8 cellular contexts compared by ENCODE assay signal in the genomic region with DNA sequence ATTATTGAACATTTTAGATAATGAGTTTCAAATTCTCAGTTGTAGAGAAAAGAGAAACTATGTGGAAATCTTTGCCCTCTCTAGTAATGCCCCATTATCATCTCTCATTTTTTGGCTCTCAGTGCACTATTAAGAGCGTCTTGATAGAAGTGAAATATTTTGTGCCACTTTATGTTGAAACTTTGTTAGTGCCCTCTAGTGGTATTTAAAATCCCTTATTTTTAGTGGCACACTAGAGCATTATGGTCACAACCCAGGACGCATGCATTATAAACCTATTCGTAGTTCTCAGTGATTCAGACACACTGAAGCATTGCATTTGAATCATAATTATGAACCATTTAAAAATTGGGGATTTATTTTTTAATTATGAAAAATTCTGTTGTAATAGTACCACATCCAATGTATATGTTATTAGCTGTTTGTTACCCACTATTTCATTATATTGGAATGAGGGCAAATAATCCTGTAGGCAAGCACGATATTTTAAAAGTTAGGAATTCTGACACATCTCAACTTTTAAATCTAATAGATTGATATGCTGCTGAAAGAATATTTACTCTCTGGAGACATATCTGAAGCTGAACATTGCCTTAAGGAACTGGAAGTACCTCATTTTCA. TPM values are rescaled to one million over a fixed set of nuclear protein-coding genes. Genes with fewer than 3 reads are reported as not detected.
DNase-seq lines count a peak whose midpoint lies in the region; ATAC-seq and TF ChIP-seq lines count a peak whose summit lies in the region.

No MANE protein-coding gene starts in this region.

- intact Hi-C loops in posterior cingulate gyrus (cut with DNase I), result loop anchor here (1.0 to 10.0 kb wide), 4 partner anchors 25 to 279 kb away; a partner anchor contains a TSS

- peak; percentile 27 for DNase-seq in DMS153 (lab: John Stamatoyannopoulos, UW)
- peak; percentile 68 for DNase-seq in KBM-7
- DNase-seq in SK-N-DZ (ENCODE audit: low spot score), result peak; percentile 49
- peak; percentile 52 for DNase-seq in fibroblast of gingiva (ENCODE audit: low read depth)
- DNase-seq in omental fat pad (ENCODE audit: low spot score), result no peak
- DNase-seq in posterior cingulate gyrus, result no peak

- in situ Hi-C loops in KBM-7 (cut with MboI; ENCODE audit: low pct_unique_long_range_greater_than_20kb, low sequenced_read_pairs), result no loop called here

- no peak for TF ChIP-seq CTCF in omental fat pad (IDR thresholded peaks at IDR 0.05)

- ATAC-seq in GM19395 (IDR thresholded peaks at IDR 0.05; ENCODE audit: unreplicated experiment) (peak; percentile 81), omental fat pad (ENCODE audit: low FRiP score) (peak; percentile 84), HG03460 (IDR thresholded peaks at IDR 0.05; ENCODE audit: unreplicated experiment) (no peak)

RNA-seq across cellular contexts. Expression of a gene that starts 21.9 kb away (rescaled TPM):
- polyA plus RNA-seq in SK-N-DZ (2014; cell fraction: cytosol; rRNA removed), result 30.0 and 43.5 TPM in 2 replicates
- polyA plus RNA-seq in SK-N-DZ (2014; cell fraction: nucleus; rRNA removed), result 42.9 and 57.8 TPM in 2 replicates
- total RNA-seq in omental fat pad, result 100 to 1,000 TPM in 2 of 4 donors, 10 to 100 TPM in 2; 69.7 to 127 (median 102) TPM

RNA-seq across cellular contexts. Expression of a gene that starts 25.3 kb away (rescaled TPM):
- 48.6 and 48.7 TPM in 2 replicates for polyA plus RNA-seq in SK-N-DZ (2014; cell fraction: cytosol; rRNA removed)
- polyA plus RNA-seq in SK-N-DZ (2014; cell fraction: nucleus; rRNA removed), result 57.3 and 69.6 TPM in 2 replicates
- 10 to 100 TPM; 19.6 to 32.2 (median 21.9) TPM for total RNA-seq in omental fat pad

RNA-seq across cellular contexts. Expression of a gene that starts 25.7 kb away (rescaled TPM):
- 13.3 and 22.3 TPM in 2 replicates for polyA plus RNA-seq in SK-N-DZ (2014; cell fraction: cytosol; rRNA removed)
- polyA plus RNA-seq in SK-N-DZ (2014; cell fraction: nucleus; rRNA removed), result 10.2 and 10.6 TPM in 2 replicates
- total RNA-seq in omental fat pad, result 10 to 100 TPM; 52.4 to 73.6 (median 67.6) TPM

Comparison
In these comparisons a context has a peak if more than half of its experiments do, and no peak if none do; other contexts are left out.
1. DNase-seq: peak in DMS153 (single experiment), KBM-7 (single experiment), SK-N-DZ (single experiment) and fibroblast of gingiva (single experiment); none in omental fat pad (single experiment) and posterior cingulate gyrus (0 of 10).